20 cellular contexts compared by ENCODE assay signal in the genomic region with DNA sequence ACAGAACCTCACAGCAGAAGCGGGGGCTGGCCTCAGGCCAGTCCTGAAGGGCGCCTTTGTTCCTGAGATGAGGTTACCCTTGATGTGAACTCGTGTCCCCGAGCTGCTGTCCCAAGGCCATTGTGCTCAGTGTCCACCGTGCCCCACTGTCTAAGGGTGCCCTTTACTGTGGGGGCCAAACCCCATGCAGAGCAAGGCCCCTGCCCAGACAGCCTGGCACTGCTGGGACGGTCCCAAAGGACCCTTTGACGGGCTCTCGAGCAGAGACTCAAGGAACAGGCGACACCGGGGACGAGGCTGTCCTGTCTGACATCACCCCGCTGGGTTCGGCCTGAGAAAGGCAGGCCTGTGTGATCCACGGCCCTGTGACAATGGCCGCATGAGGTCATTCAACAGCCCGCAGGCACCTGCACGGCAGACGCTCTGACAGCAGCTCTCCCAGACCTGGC.
"Had no signal": no experiment of that assay in that cellular context is flagged by ENCODE, and none has a peak within 500 bp of the region (broad histone marks: within the 10 kb centered on the region; RNA-seq: fewer than 3 reads in every experiment).

No MANE protein-coding gene starts in this region.

- H3K9ac ChIP-seq: parathyroid adenoma had no signal

- H3K27me3 ChIP-seq: body of pancreas, esophagus muscularis mucosa, foreskin keratinocyte, right lobe of liver, upper lobe of left lung had no signal

- ATAC-seq: activated CD4-positive, alpha-beta T cell treated with anti-CD3 and anti-CD28 coated beads for 36 hours; activated CD8-positive, alpha-beta memory T cell treated with anti-CD3 and anti-CD28 coated beads, Interleukin-2, amount 10 ng/mL, durations not matched to agents 7 days and 5 days; activated CD8-positive, alpha-beta T cell treated with anti-CD3 and anti-CD28 coated beads, Interleukin-2, amount 10 ng/mL, durations not matched to agents 7 days and 5 days; body of pancreas; foreskin keratinocyte; mucosa of descending colon had no signal

- H3K27me3 Mint-ChIP-seq: activated CD4-positive, alpha-beta T cell treated with anti-CD3 and anti-CD28 coated beads for 36 hours; activated CD8-positive, alpha-beta memory T cell treated with anti-CD3 and anti-CD28 coated beads, Interleukin-2, amount 10 ng/mL, durations not matched to agents 7 days and 5 days; activated naive CD8-positive, alpha-beta T cell; stimulated activated naive CD8-positive, alpha-beta T cell treated with anti-CD3 and anti-CD28 coated beads, Interleukin-15, Interleukin-2, amounts not matched to agents 100 ng/mL and 50 ng/mL, for 24 hours had no signal

- H3K4me3 ChIP-seq: body of pancreas, esophagus muscularis mucosa, left ventricle myocardium inferior, lung, mucosa of descending colon, right lobe of liver, upper lobe of left lung had no signal

- H3K4me1 ChIP-seq: body of pancreas, esophagus muscularis mucosa, foreskin keratinocyte, parathyroid adenoma, right lobe of liver, upper lobe of left lung had no signal

- H3K27ac Mint-ChIP-seq: activated CD4-positive, alpha-beta T cell treated with anti-CD3 and anti-CD28 coated beads for 36 hours; activated CD8-positive, alpha-beta memory T cell treated with anti-CD3 and anti-CD28 coated beads, Interleukin-2, amount 10 ng/mL, durations not matched to agents 7 days and 5 days; activated CD8-positive, alpha-beta T cell treated with anti-CD3 and anti-CD28 coated beads, Interleukin-2, amount 10 ng/mL, durations not matched to agents 7 days and 5 days; activated naive CD8-positive, alpha-beta T cell; endodermal cell; nephron; stimulated activated naive CD8-positive, alpha-beta T cell treated with anti-CD3 and anti-CD28 coated beads, Interleukin-15, Interleukin-2, amounts not matched to agents 100 ng/mL and 50 ng/mL, for 24 hours had no signal

- H3K4me3 Mint-ChIP-seq: activated CD4-positive, alpha-beta T cell treated with anti-CD3 and anti-CD28 coated beads for 36 hours; activated CD8-positive, alpha-beta memory T cell treated with anti-CD3 and anti-CD28 coated beads, Interleukin-2, amount 10 ng/mL, durations not matched to agents 7 days and 5 days; activated CD8-positive, alpha-beta T cell treated with anti-CD3 and anti-CD28 coated beads, Interleukin-2, amount 10 ng/mL, durations not matched to agents 7 days and 5 days; activated naive CD8-positive, alpha-beta T cell; endodermal cell; nephron; stimulated activated naive CD8-positive, alpha-beta T cell treated with anti-CD3 and anti-CD28 coated beads, Interleukin-15, Interleukin-2, amounts not matched to agents 100 ng/mL and 50 ng/mL, for 24 hours had no signal

- H2AFZ ChIP-seq: parathyroid adenoma had no signal

- DNase-seq: activated CD4-positive, alpha-beta T cell treated with anti-CD3 and anti-CD28 coated beads for 36 hours; activated CD4-positive, CD25-positive, alpha-beta regulatory T cell; activated CD8-positive, alpha-beta memory T cell treated with anti-CD3 and anti-CD28 coated beads, Interleukin-2, amount 10 ng/mL, durations not matched to agents 7 days and 5 days; activated CD8-positive, alpha-beta T cell treated with anti-CD3 and anti-CD28 coated beads, Interleukin-2, amount 10 ng/mL, durations not matched to agents 7 days and 5 days; activated effector memory CD4-positive, alpha-beta T cell treated with Interleukin-2 at 50 U/mL for 16 hours; activated naive CD4-positive, alpha-beta T cell treated with Interleukin-2 at 50 U/mL for 16 hours; body of pancreas; endodermal cell; foreskin keratinocyte; left ventricle myocardium inferior; mucosa of descending colon; right lobe of liver; stimulated activated CD4-positive, alpha-beta T cell treated with anti-CD3 and anti-CD28 coated beads, Interleukin-2, amount 100 ng/mL, for 48 hours; upper lobe of left lung had no signal

- H3K27ac ChIP-seq: body of pancreas, esophagus muscularis mucosa, foreskin keratinocyte, left ventricle myocardium inferior, parathyroid adenoma, right lobe of liver, upper lobe of left lung had no signal

- H3K9me3 ChIP-seq: body of pancreas, right lobe of liver had no signal

- H3K4me1 Mint-ChIP-seq: activated CD4-positive, alpha-beta T cell treated with anti-CD3 and anti-CD28 coated beads for 36 hours; activated CD8-positive, alpha-beta memory T cell treated with anti-CD3 and anti-CD28 coated beads, Interleukin-2, amount 10 ng/mL, durations not matched to agents 7 days and 5 days; endodermal cell had no signal

- H3K36me3 ChIP-seq: right lobe of liver, upper lobe of left lung had no signal

- H3K79me2 ChIP-seq: parathyroid adenoma had no signal
